In genomic region chr3:137970914-137971831, GRCh38 we compare ENCODE assay signal across 9 cellular contexts. TPM values are rescaled to one million over a fixed set of nuclear protein-coding genes. Genes with fewer than 3 reads are reported as not detected.
DNase-seq lines count a peak whose midpoint lies in the region; ATAC-seq and TF ChIP-seq lines count a peak whose summit lies in the region.
"Had no signal": no experiment of that assay in that cellular context is flagged by ENCODE, and none has a peak within 500 bp of the region (broad histone marks: within the 10 kb centered on the region; RNA-seq: fewer than 3 reads in every experiment).

No MANE protein-coding gene starts in this region.

- peak; percentile 89 for TF ChIP-seq CTCF in RWPE2 (IDR thresholded peaks at IDR 0.05; ENCODE audit: poor library complexity, severe bottlenecking)
- peak; percentile 95 for TF ChIP-seq CTCF in progenitor cell of endocrine pancreas (IDR thresholded peaks at IDR 0.05; ENCODE audit: unreplicated experiment)

- H3K27me3 ChIP-seq in H7 (ENCODE audit: control insufficient read depth, insufficient read depth, low read length) (no peaks in the 10 kb centered on the region), RWPE2 (ENCODE audit: insufficient read depth, poor library complexity, severe bottlenecking) (no peaks in the 10 kb centered on the region)

- no peak overlapping the region for H3K27ac Mint-ChIP-seq in progenitor cell of endocrine pancreas

- intact Hi-C loops in Right ventricle myocardium inferior (cut with DNase I), result loop anchor here (5.0 kb wide), 1 partner anchor 864 kb away; no protein-coding TSS in a partner anchor

- no peaks in the 10 kb centered on the region for H3K9me3 ChIP-seq in RWPE2 (ENCODE audit: severe bottlenecking)

- H3K9me3 Mint-ChIP-seq in progenitor cell of endocrine pancreas (ENCODE audit: low read depth), result peaks cover 3% of the 10 kb centered on the region

- H3K4me3 ChIP-seq in H7 (ENCODE audit: insufficient read depth, low read depth, low read length) (no peak overlapping the region), RWPE2 (ENCODE audit: severe bottlenecking) (no peak overlapping the region)

- peaks cover 11% of the 10 kb centered on the region for H3K27me3 Mint-ChIP-seq in progenitor cell of endocrine pancreas

- H3K27ac ChIP-seq in RWPE2 (ENCODE audit: poor library complexity, severe bottlenecking), result no peak overlapping the region
- H3K27ac ChIP-seq: epithelial cell of prostate had no signal

- H3K36me3 ChIP-seq in H7 (replicated peaks; ENCODE audit: control insufficient read depth, insufficient read depth, low read length) (no peaks in the 10 kb centered on the region), RWPE2 (ENCODE audit: low read depth) (no peaks in the 10 kb centered on the region)

- peak; percentile 99 for ATAC-seq in RWPE2 (ENCODE audit: low read depth)
- ATAC-seq in Right ventricle myocardium inferior, result peak; percentile 80

- no peaks in the 10 kb centered on the region for H3K4me1 ChIP-seq in RWPE2 (ENCODE audit: insufficient read depth, poor library complexity, severe bottlenecking)

- DNase-seq in GM03348 (ENCODE audit: low spot score), result peak; percentile 79
- peak; percentile 51 for DNase-seq in H7
- DNase-seq in M059J (ENCODE audit: low read depth), result peak; percentile 67
- DNase-seq in RWPE2 (ENCODE audit: low spot score), result peak; percentile 69
- DNase-seq in activated naive CD4-positive, alpha-beta T cell treated with Interleukin-2 at 50 U/mL for 16 hours, result peak; percentile 50
- peak; percentile 83 for DNase-seq in Right ventricle myocardium inferior (ENCODE audit: missing footprints)
- DNase-seq in progenitor cell of endocrine pancreas (ENCODE audit: low spot score, unreplicated experiment), result peak; percentile 76
- DNase-seq in central memory CD4-positive, alpha-beta T cell, result no peak

- H3K4me1 Mint-ChIP-seq in progenitor cell of endocrine pancreas (ENCODE audit: low read depth), result no peaks in the 10 kb centered on the region

- H3K36me3 Mint-ChIP-seq in progenitor cell of endocrine pancreas (ENCODE audit: insufficient read depth), result no peaks in the 10 kb centered on the region

- H3K4me3 Mint-ChIP-seq in progenitor cell of endocrine pancreas (ENCODE audit: low read depth), result no peak overlapping the region

RNA-seq across cellular contexts. Expression of gene CLDN18, which starts 38.8 kb away (rescaled TPM):
- 0.14 TPM in 1 of 2 replicates, not detected in the other for total RNA-seq in H7 (2014; rRNA removed; shearing (Covaris generic))
- not detected in 2 replicates for total RNA-seq in M059J (2014; rRNA removed; shearing (Covaris generic))
- not detected for total RNA-seq in Right ventricle myocardium inferior
- total RNA-seq in progenitor cell of endocrine pancreas, result 19.5 and 22.2 TPM in 2 replicates

Comparison
In these comparisons a context has a peak if more than half of its experiments do, and no peak if none do; other contexts are left out.
1. RNA of gene CLDN18, which starts 38.8 kb away (total RNA-seq): 19.5 to 22.2 TPM in progenitor cell of endocrine pancreas; 0.14 TPM in H7, not detected in Right ventricle myocardium inferior (single experiment) and not detected in M059J; every median in the first group is over 10 times any median in the second.